Comparison of ENCODE assay signal across 26 cellular contexts in genomic region chr12:28479683-28480082, GRCh38.
"Had no signal": no experiment of that assay in that cellular context is flagged by ENCODE, and none has a peak within 500 bp of the region (broad histone marks: within the 10 kb centered on the region; RNA-seq: fewer than 3 reads in every experiment).

No MANE protein-coding gene starts in this region.

- DNase-seq: natural killer cell; occipital lobe; ovary; posterior cingulate gyrus; psoas muscle; right cardiac atrium; right lobe of liver; sigmoid colon; small intestine; stimulated activated CD4-positive, alpha-beta T cell treated with anti-CD3 and anti-CD28 coated beads, Interleukin-15, amount 100 ng/mL, for 24 hours; stimulated activated CD4-positive, alpha-beta T cell treated with anti-CD3 and anti-CD28 coated beads, Interleukin-2, amount 100 ng/mL, for 24 hours; stimulated activated CD4-positive, alpha-beta T cell treated with anti-CD3 and anti-CD28 coated beads, Interleukin-2, amount 100 ng/mL, for 48 hours; stimulated activated CD4-positive, alpha-beta T cell treated with anti-CD3 and anti-CD28 coated beads, Interleukin-4, amount 100 ng/mL, for 24 hours; stimulated activated naive B cell treated with anti-CD40 and anti-IgM and Interleukin-4, amounts not matched to agents 10 μg/mL and 1 μg/mL and 100 μg/mL, for 72 hours; stimulated activated naive CD4-positive, alpha-beta T cell treated with Interleukin-2 at 50 U/mL for 16 hours; stomach; thyroid gland; trophoblast cell; upper lobe of left lung had no signal

- H3K27me3 ChIP-seq: neural progenitor cell, ovary, right lobe of liver, sigmoid colon, stomach, thyroid gland, tibial nerve, upper lobe of left lung, vagina had no signal

- FAIRE-seq: small intestine, urothelium cell line had no signal

- H3K9me3 ChIP-seq: ovary, psoas muscle, right lobe of liver, sigmoid colon, stomach, thoracic aorta, thyroid gland, tibial nerve, upper lobe of left lung, vagina had no signal

- ATAC-seq: natural killer cell; psoas muscle; right cardiac atrium; right lobe of liver; stimulated activated effector memory CD8-positive, alpha-beta T cell treated with anti-CD3 and anti-CD28 coated beads, Interleukin-12 subunit alpha, Interleukin-12 subunit beta, amount 100 ng/mL, for 72 hours; stimulated activated naive B cell treated with anti-CD40 and anti-IgM and Interleukin-4, amounts not matched to agents 10 μg/mL and 1 μg/mL and 100 μg/mL, for 72 hours had no signal

- H3K27ac ChIP-seq: neural progenitor cell, ovary, parathyroid adenoma, psoas muscle, right lobe of liver, sigmoid colon, stomach, thoracic aorta, thyroid gland, tibial nerve, upper lobe of left lung, vagina had no signal

- H3K4me1 ChIP-seq: parathyroid adenoma, psoas muscle, right lobe of liver, sigmoid colon, stomach, thyroid gland, tibial nerve, upper lobe of left lung, vagina had no signal

- H3K36me3 ChIP-seq: neural progenitor cell, ovary, sigmoid colon, thoracic aorta, thyroid gland, upper lobe of left lung, vagina had no signal

- H3K4me3 ChIP-seq: neural progenitor cell, ovary, psoas muscle, right lobe of liver, sigmoid colon, stomach, thoracic aorta, thyroid gland, tibial nerve, upper lobe of left lung, vagina had no signal
